In the genomic region with DNA sequence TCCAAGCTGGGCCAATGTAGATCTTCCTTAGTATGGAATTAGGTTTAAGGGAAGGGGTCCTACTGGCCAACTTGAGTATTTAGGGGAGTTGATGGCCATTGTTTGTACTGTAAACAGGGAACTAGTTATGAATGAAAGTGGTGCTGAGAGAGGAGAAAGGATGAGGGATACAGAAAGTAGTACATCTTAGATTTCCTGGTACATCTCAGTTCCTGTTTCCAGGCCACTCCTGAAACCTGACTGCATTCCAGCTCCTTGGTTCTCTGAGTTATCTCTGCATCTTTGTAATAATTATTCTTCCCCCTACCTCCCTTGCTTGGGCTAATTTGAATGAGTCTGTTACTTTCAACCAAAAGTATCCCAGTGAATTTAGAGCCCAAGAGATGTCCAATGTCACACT, we compare ENCODE assay signal across 18 cellular contexts. TPM values are rescaled to one million over a fixed set of nuclear protein-coding genes. Genes with fewer than 3 reads are reported as not detected.
DNase-seq lines count a peak whose midpoint lies in the region; ATAC-seq, FAIRE-seq and TF ChIP-seq lines count a peak whose summit lies in the region.
"Had no signal": no experiment of that assay in that cellular context is flagged by ENCODE, and none has a peak within 500 bp of the region (broad histone marks: within the 10 kb centered on the region; RNA-seq: fewer than 3 reads in every experiment).

No MANE protein-coding gene starts in this region.

- POLR2A ChIA-PET in CD4-positive, alpha-beta T cell (lab: Charles Lee) = no interaction called here
- POLR2A ChIA-PET in CD8-positive, alpha-beta T cell (lab: Charles Lee) = no interaction called here
- POLR2A ChIA-PET in GM12878 (lab: Charles Lee) = no interaction called here

- H4K20me1 ChIP-seq in GM12878 (ENCODE audit: control insufficient read depth, insufficient read depth) = no peaks in the 10 kb centered on the region

- BruUV-seq in GM12878 (replicated peaks; lab: Mats Ljungman, UMichigan) = no TSS peak

- RAD21 ChIA-PET in GM12878 (lab: Charles Lee; ENCODE audit: unreplicated experiment) = no interaction called here

- no peak overlapping the region for H3K27ac ChIP-seq in CD4-positive, alpha-beta T cell (ENCODE audit: low read depth, low read length)
- no peak overlapping the region for H3K27ac ChIP-seq in CD8-positive, alpha-beta T cell (ENCODE audit: low read depth, low read length)
- peak overlapping the region; percentile 45 for H3K27ac ChIP-seq in GM12878 (ENCODE audit: control insufficient read depth, insufficient read depth)

- H3K9me3 ChIP-seq in CD4-positive, alpha-beta T cell (ENCODE audit: control insufficient read depth, low read length) = no peaks in the 10 kb centered on the region
- H3K9me3 ChIP-seq in CD8-positive, alpha-beta T cell (ENCODE audit: low read length) = no peaks in the 10 kb centered on the region
- no peaks in the 10 kb centered on the region for H3K9me3 ChIP-seq in GM12878 (replicated peaks; ENCODE audit: control insufficient read depth, insufficient read depth, low read length)
- H3K9me3 ChIP-seq: BE2C, HAP-1 had no signal

- no peaks in the 10 kb centered on the region for H3K27me3 ChIP-seq in CD4-positive, alpha-beta T cell (ENCODE audit: control insufficient read depth, insufficient read depth, low read length)
- no peaks in the 10 kb centered on the region for H3K27me3 ChIP-seq in CD8-positive, alpha-beta T cell (ENCODE audit: insufficient read depth, low read length)
- H3K27me3 ChIP-seq in GM12878 (replicated peaks in 1 of 2; ENCODE audit: control insufficient read depth in 2 of 2, insufficient read depth in 2 of 2, low read length in 1 of 2) = no peaks in the 10 kb centered on the region
- H3K27me3 ChIP-seq: BE2C had no signal

- in situ Hi-C loops in GM12878 (cut with MboI) = no loop called here

- no peaks in the 10 kb centered on the region for H3K9me3 Mint-ChIP-seq in CD4-positive, alpha-beta T cell
- no peaks in the 10 kb centered on the region for H3K9me3 Mint-ChIP-seq in CD8-positive, alpha-beta T cell
- H3K9me3 Mint-ChIP-seq: CD4-positive, CD25-positive, alpha-beta regulatory T cell; IgD-negative memory B cell had no signal

- TF ChIP-seq CTCF in CD4-positive, alpha-beta T cell (IDR thresholded peaks at IDR 0.05) = no peak
- TF ChIP-seq CTCF in CD8-positive, alpha-beta T cell (IDR thresholded peaks at IDR 0.05) = no peak
- no peak for TF ChIP-seq CTCF in GM12878 (IDR thresholded peaks at IDR 0.05 in 2 of 3, conservative IDR thresholded peaks at IDR 0.05 in 1 of 3; ENCODE audit: control insufficient read depth in 2 of 3, extremely low read depth in 1 of 3, insufficient read depth in 1 of 3, low read depth in 3 of 3, low read length in 3 of 3)

- CTCF ChIA-PET in CD4-positive, alpha-beta T cell (lab: Charles Lee) = no interaction called here
- CTCF ChIA-PET in CD8-positive, alpha-beta T cell (lab: Charles Lee) = no interaction called here
- CTCF ChIA-PET in GM12878 (lab: Yijun Ruan, JAX) = interaction anchor here (0.8 kb wide), 1 partner anchor 22 kb away, joined by 3 read pairs; no protein-coding TSS in a partner anchor

- no peak for ATAC-seq in CD4-positive, alpha-beta T cell (ENCODE audit: poor library complexity)
- no peak for ATAC-seq in CD8-positive, alpha-beta T cell
- ATAC-seq in GM12878 = peak; percentile 14; the same call in 1 of the 3 replicates
- ATAC-seq: HepG2 had no signal

- H3K9ac ChIP-seq in GM12878 (ENCODE audit: control insufficient read depth, insufficient read depth, low read length) = no peak overlapping the region

- H3K4me2 ChIP-seq in GM12878 (ENCODE audit: control insufficient read depth, insufficient read depth) = no peak overlapping the region

- no peak overlapping the region for H2AFZ ChIP-seq in GM12878 (ENCODE audit: control insufficient read depth, low read depth, low read length)

- no peak for TF ChIP-seq POLR2A in GM12878 (IDR thresholded peaks at IDR 0.05; ENCODE audit: low read depth, low read length)

- no peak overlapping the region for H3K4me3 Mint-ChIP-seq in CD4-positive, alpha-beta T cell
- H3K4me3 Mint-ChIP-seq in CD8-positive, alpha-beta T cell = no peak overlapping the region
- H3K4me3 Mint-ChIP-seq: CD4-positive, CD25-positive, alpha-beta regulatory T cell; IgD-negative memory B cell had no signal

- SMC1A ChIA-PET in GM12878 (lab: Charles Lee; ENCODE audit: uncharacterized antibody, unreplicated experiment) = no interaction called here

- peaks cover 82% of the 10 kb centered on the region for H3K36me3 Mint-ChIP-seq in CD4-positive, alpha-beta T cell (ENCODE audit: low read depth)
- H3K36me3 Mint-ChIP-seq in CD8-positive, alpha-beta T cell = peaks cover 64% of the 10 kb centered on the region

- peak overlapping the region; percentile 22 for H3K27ac Mint-ChIP-seq in CD4-positive, alpha-beta T cell
- peak overlapping the region; percentile 72 for H3K27ac Mint-ChIP-seq in CD8-positive, alpha-beta T cell
- H3K27ac Mint-ChIP-seq: IgD-negative memory B cell had no signal

- intact Hi-C loops in CD4-positive, alpha-beta T cell (cut with DNase I, micrococcal nuclease) = no loop called here
- intact Hi-C loops in CD8-positive, alpha-beta T cell (cut with DNase I, micrococcal nuclease) = no loop called here
- intact Hi-C loops in GM12878 (cut with micrococcal nuclease; ENCODE audit: unreplicated experiment) = no loop called here

- peaks cover 23% of the 10 kb centered on the region for H3K4me1 ChIP-seq in CD8-positive, alpha-beta T cell (ENCODE audit: insufficient read depth, low read length)
- H3K4me1 ChIP-seq in GM12878 (ENCODE audit: control insufficient read depth, insufficient read depth, low read length) = peaks cover 5% of the 10 kb centered on the region; the same call in 1 of the 2 replicates
- H3K4me1 ChIP-seq: BE2C, HAP-1 had no signal

- no peak overlapping the region for H3K4me3 ChIP-seq in CD8-positive, alpha-beta T cell (ENCODE audit: low read depth, low read length)
- no peak overlapping the region for H3K4me3 ChIP-seq in GM12878
- H3K4me3 ChIP-seq: HAP-1 had no signal

- no peaks in the 10 kb centered on the region for H3K27me3 Mint-ChIP-seq in CD4-positive, alpha-beta T cell
- no peaks in the 10 kb centered on the region for H3K27me3 Mint-ChIP-seq in CD8-positive, alpha-beta T cell (ENCODE audit: low read depth)
- H3K27me3 Mint-ChIP-seq: CD4-positive, CD25-positive, alpha-beta regulatory T cell; IgD-negative memory B cell had no signal

- peak; percentile 74 for FAIRE-seq in GM12878 (lab: Jason Lieb, UNC)
- peak; percentile 55 for FAIRE-seq in urothelium cell line (lab: Jason Lieb, UNC)
- FAIRE-seq: A204.1, HepG2 had no signal

- no peak for TF ChIP-seq RAD21 in GM12878 (IDR thresholded peaks at IDR 0.05; ENCODE audit: insufficient read depth, low read depth, low read length)

- no peak for DNase-seq in CD4-positive, alpha-beta T cell
- no peak for DNase-seq in CD8-positive, alpha-beta T cell
- no peak for DNase-seq in GM12878 (ENCODE audit: low read depth, low spot score)
- no peak for DNase-seq in urothelium cell line (ENCODE audit: low spot score)
- DNase-seq in GM03348 (ENCODE audit: low spot score) = no peak
- no peak for DNase-seq in NCI-H2196 treated with DMSO at 0.1 percent for 48 hours (lab: John Stamatoyannopoulos, UW; ENCODE audit: unreplicated experiment)
- DNase-seq: ACHN; BE2C; C1 segment of cervical spinal cord; CD4-positive, CD25-positive, alpha-beta regulatory T cell; DMS153; DMS79; GDM1; KBM-7 had no signal

- peaks cover under 1% of the 10 kb centered on the region for H3K36me3 ChIP-seq in CD8-positive, alpha-beta T cell (ENCODE audit: insufficient read depth, low read length)
- no peaks in the 10 kb centered on the region for H3K36me3 ChIP-seq in GM12878 (ENCODE audit: control insufficient read depth in 2 of 2, insufficient read depth in 2 of 2, low read length in 1 of 2)
- H3K36me3 ChIP-seq: BE2C, HAP-1 had no signal

- no peaks in the 10 kb centered on the region for H3K79me2 ChIP-seq in GM12878 (ENCODE audit: control insufficient read depth, insufficient read depth, low read length)

- TF ChIP-seq EP300 in GM12878 (IDR thresholded peaks at IDR 0.05; ENCODE audit: borderline replicate concordance in 1 of 2, control insufficient read depth in 1 of 2, low read depth in 2 of 2, low read length in 2 of 2) = no peak

- peaks cover 88% of the 10 kb centered on the region for H3K4me1 Mint-ChIP-seq in CD4-positive, alpha-beta T cell (ENCODE audit: low read depth)
- H3K4me1 Mint-ChIP-seq in CD8-positive, alpha-beta T cell (ENCODE audit: low read depth) = peaks cover 74% of the 10 kb centered on the region

TF ChIP-seq in GM12878, 131 proteins besides CTCF, POLR2A, EP300 and RAD21:
- TF ChIP-seq POLR2AphosphoS2 (IDR thresholded peaks at IDR 0.05; ENCODE audit: low read depth, low read length) (no peak), SPI1 (IDR thresholded peaks at IDR 0.05; ENCODE audit: borderline replicate concordance, insufficient read depth, low read depth, low read length) (peak; percentile 72)

RNA-seq across cellular contexts. Expression of gene MIAT, which starts 30.1 kb away (rescaled TPM):
- total RNA-seq in CD4-positive, alpha-beta T cell = 10 to 100 TPM; 26.8 to 27.2 TPM
- total RNA-seq in CD8-positive, alpha-beta T cell = 10 to 100 TPM; 80.9 to 81.6 TPM
- 13.9 and 14.0 TPM in 2 replicates for total RNA-seq in GM12878 (2013; cell fraction: nucleolus; rRNA removed)
- total RNA-seq in GM12878 (2014; rRNA removed) (5.2 and 5.9 TPM in 2 replicates), GM12878 (2014; rRNA removed; fragmentation: Illumina TruSeq; extraction: Trizol) (6.7 and 7.7 TPM in 2 replicates), GM12878 (2021) (9.9 and 11.7 TPM in 2 replicates)
- 9.0 TPM for polyA plus RNA-seq in GM12878 (2011; ENCODE audit: low read depth)
- polyA plus RNA-seq in GM12878 (2011; rRNA removed) (1.8 and 1.9 TPM in 2 replicates), GM12878 (2014; fragmentation: Illumina TruSeq; extraction: Trizol) (12.4 and 14.7 TPM in 2 replicates), GM12878 (2014; fragmentation: Nextera tagmentation; extraction: Ambion mirVana) (under 1 TPM; 0.39 to 0.51 TPM), GM12878 (2014; rRNA removed) (13.7 and 16.0 TPM in 2 replicates), GM12878 (2016; fragmentation: Nextera tagmentation; extraction: Ambion mirVana) (1 to 10 TPM; 2.2 to 3.4 TPM)
- 0.80 and 1.2 TPM in 2 replicates for polyA plus RNA-seq in GM12878 (2011; cell fraction: cytosol; rRNA removed)
- 8.6 and 9.9 TPM in 2 replicates for polyA plus RNA-seq in GM12878 (2011; cell fraction: nucleus; rRNA removed)
- polyA plus RNA-seq in GM12878 (2012) = 9.7 and 12.5 TPM in 2 replicates
- polyA minus RNA-seq in GM12878 (2011; rRNA and poly(A)+ RNA removed) = 2.8 and 5.1 TPM in 2 replicates
- polyA minus RNA-seq in GM12878 (2011; cell fraction: cytosol; rRNA and poly(A)+ RNA removed) = 0.53 and 0.73 TPM in 2 replicates
- polyA minus RNA-seq in GM12878 (2011; cell fraction: nucleus; rRNA and poly(A)+ RNA removed) = 6.3 and 6.9 TPM in 2 replicates
- polyA plus RNA-seq: HepG2 had no signal
